ENCODE assay signal across 24 cellular contexts in the genomic region with DNA sequence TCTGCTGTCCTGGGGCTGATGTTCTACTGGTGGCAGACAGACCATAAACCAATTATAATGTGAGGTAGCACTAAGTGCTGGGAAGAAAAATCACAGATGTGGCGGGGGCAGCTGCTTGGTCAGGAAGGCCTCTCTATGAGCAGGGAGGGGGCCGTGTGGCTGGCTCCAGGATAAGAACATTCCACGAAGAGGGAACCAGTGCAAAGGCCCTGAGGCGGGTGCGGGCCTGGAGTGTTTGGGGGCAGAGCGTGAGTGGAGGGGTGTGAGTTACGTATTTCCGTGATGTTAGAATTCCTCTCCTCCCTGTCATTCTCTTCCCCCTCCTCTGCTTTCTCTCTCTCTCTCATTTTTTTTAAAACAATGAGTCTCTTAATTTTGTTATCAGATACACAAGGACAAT.
"Had no signal": no experiment of that assay in that cellular context is flagged by ENCODE, and none has a peak within 500 bp of the region (broad histone marks: within the 10 kb centered on the region; RNA-seq: fewer than 3 reads in every experiment).

No MANE protein-coding gene starts in this region.

- FAIRE-seq: RCC 7860 had no signal

- H3K9ac ChIP-seq: KMS-11 had no signal

- H3K27ac ChIP-seq: KMS-11 had no signal

- H3K4me3 Mint-ChIP-seq: activated B cell treated with CpG ODN at 0.5 μM for 24 hours; activated CD4-positive, alpha-beta memory T cell treated with anti-CD3 and anti-CD28 coated beads for 36 hours; activated CD4-positive, alpha-beta T cell treated with anti-CD3 and anti-CD28 coated beads, Interleukin-2, amount 10 ng/mL, durations not matched to agents 7 days and 5 days; activated naive CD4-positive, alpha-beta T cell treated with anti-CD3 and anti-CD28 coated beads, Interleukin-2, amount 10 ng/mL, durations not matched to agents 7 days and 5 days; activated naive CD8-positive, alpha-beta T cell treated with anti-CD3 and anti-CD28 coated beads for 36 hours; activated T-cell treated with anti-CD3 and anti-CD28 coated beads, Interleukin-2, amount 50 U/mL, for 4 hours; T-helper 17 cell had no signal

- H3K36me3 Mint-ChIP-seq: activated CD4-positive, alpha-beta memory T cell treated with anti-CD3 and anti-CD28 coated beads for 36 hours; activated naive CD4-positive, alpha-beta T cell treated with anti-CD3 and anti-CD28 coated beads, Interleukin-2, amount 10 ng/mL, durations not matched to agents 7 days and 5 days; activated naive CD8-positive, alpha-beta T cell treated with anti-CD3 and anti-CD28 coated beads for 36 hours had no signal

- H3K9me3 Mint-ChIP-seq: activated B cell treated with CpG ODN at 0.5 μM for 24 hours; activated CD4-positive, alpha-beta memory T cell treated with anti-CD3 and anti-CD28 coated beads for 36 hours; activated CD4-positive, alpha-beta T cell treated with anti-CD3 and anti-CD28 coated beads, Interleukin-2, amount 10 ng/mL, durations not matched to agents 7 days and 5 days; activated naive CD4-positive, alpha-beta T cell treated with anti-CD3 and anti-CD28 coated beads, Interleukin-2, amount 10 ng/mL, durations not matched to agents 7 days and 5 days; activated naive CD8-positive, alpha-beta T cell treated with anti-CD3 and anti-CD28 coated beads for 36 hours; activated T-cell treated with anti-CD3 and anti-CD28 coated beads, Interleukin-2, amount 50 U/mL, for 4 hours; activated T-helper 2 cell treated with anti-CD3 and anti-CD28 coated beads, Interferon-gamma antibody, Interleukin-2, Interleukin-4, amounts not matched to agents 10 μg/mL and 5 μg/mL and 100 μg/mL, durations not matched to agents 14 hours and 24 hours and 36 hours had no signal

- H3K4me2 ChIP-seq: KMS-11 had no signal

- ATAC-seq: activated T-cell treated with anti-CD3 and anti-CD28 coated beads, Interleukin-2, amount 50 U/mL, for 4 hours; T-helper 17 cell had no signal

- DNase-seq: activated B cell treated with CpG ODN at 0.5 μM for 24 hours; activated CD4-positive, alpha-beta memory T cell treated with anti-CD3 and anti-CD28 coated beads for 36 hours; activated CD4-positive, alpha-beta T cell treated with anti-CD3 and anti-CD28 coated beads for 1 hour; activated CD4-positive, alpha-beta T cell treated with anti-CD3 and anti-CD28 coated beads, Interleukin-2, amount 10 ng/mL, durations not matched to agents 7 days and 5 days; activated CD8-positive, alpha-beta memory T cell treated with anti-CD3 and anti-CD28 coated beads for 24 hours; activated gamma-delta T cell treated with Interleukin-2 at 50 U/mL for 16 hours; activated naive CD4-positive, alpha-beta T cell treated with anti-CD3 and anti-CD28 coated beads, Interleukin-2, amount 10 ng/mL, durations not matched to agents 7 days and 5 days; activated naive CD8-positive, alpha-beta T cell treated with anti-CD3 and anti-CD28 coated beads for 36 hours; activated T-cell treated with anti-CD3 and anti-CD28 coated beads, Interleukin-2, amount 50 U/mL, for 4 hours; NCI-H1092; NCI-H1417; NCI-H1694; NCI-H2029; NCI-H2107; NCI-H2171 treated with DMSO at 0.1 percent for 48 hours; NCI-H226; NCI-H526; NCI-H774; SIG-M5; T-helper 17 cell; T-helper 9 cell had no signal

- H3K27ac Mint-ChIP-seq: activated B cell treated with CpG ODN at 0.5 μM for 24 hours; activated CD4-positive, alpha-beta memory T cell treated with anti-CD3 and anti-CD28 coated beads for 36 hours; activated CD4-positive, alpha-beta T cell treated with anti-CD3 and anti-CD28 coated beads, Interleukin-2, amount 10 ng/mL, durations not matched to agents 7 days and 5 days; activated naive CD4-positive, alpha-beta T cell treated with anti-CD3 and anti-CD28 coated beads, Interleukin-2, amount 10 ng/mL, durations not matched to agents 7 days and 5 days; activated naive CD8-positive, alpha-beta T cell treated with anti-CD3 and anti-CD28 coated beads for 36 hours; activated T-helper 2 cell treated with anti-CD3 and anti-CD28 coated beads, Interferon-gamma antibody, Interleukin-2, Interleukin-4, amounts not matched to agents 10 μg/mL and 5 μg/mL and 100 μg/mL, durations not matched to agents 14 hours and 24 hours and 36 hours; T-helper 17 cell had no signal
